In the genomic region with DNA sequence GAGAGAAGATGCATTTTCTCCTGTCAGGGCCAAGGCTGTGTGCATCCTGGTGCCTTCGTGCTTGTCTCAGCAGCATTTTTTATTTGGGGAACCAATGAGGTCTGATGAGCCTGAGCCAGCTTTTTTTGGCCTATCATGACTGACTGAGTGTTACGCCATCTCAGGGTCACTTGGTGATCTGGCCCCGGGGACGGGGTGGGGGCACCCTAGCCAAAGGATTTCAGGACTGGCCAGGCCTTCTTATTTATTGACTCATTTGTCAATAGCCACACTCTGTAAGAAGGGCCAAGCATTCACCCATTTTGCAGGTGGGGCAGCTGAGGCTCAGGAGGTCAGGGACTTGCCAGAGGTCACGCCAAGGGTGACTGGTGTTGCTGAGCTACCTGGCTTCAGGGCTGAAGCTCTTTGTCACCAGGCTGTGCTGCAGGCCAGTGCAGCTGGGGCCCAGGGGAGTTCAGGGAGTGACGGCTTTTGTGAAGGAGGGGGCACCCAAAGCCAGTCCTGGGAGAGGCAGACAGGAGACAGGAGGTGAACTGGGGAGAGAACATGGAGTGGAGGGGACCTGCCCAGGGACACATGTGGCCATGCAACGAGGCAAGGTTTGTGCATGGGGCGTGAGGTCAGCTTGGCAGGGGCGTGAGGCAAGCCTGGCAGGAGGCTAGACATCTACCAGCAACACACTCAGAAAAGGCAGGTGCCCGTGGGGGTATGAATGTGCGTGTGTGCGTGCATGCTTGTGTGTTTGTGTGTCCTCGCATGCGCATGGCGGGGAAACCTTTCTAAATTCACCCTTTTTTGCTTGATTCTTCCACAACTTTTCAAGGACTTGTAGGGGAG, we compare ENCODE assay signal across 2 cellular contexts.
A peak's percentile ranks its signal among the peaks of the same experiment; 100 is the strongest.
TF ChIP-seq lines count a peak whose summit lies in the region.

No MANE protein-coding gene starts in this region.

TF ChIP-seq in GM23338, 12 proteins besides CTCF, POLR2A, EP300 and RAD21 (continues in another document):
- TF ChIP-seq ZNF114 (CRISPR knock-in tag; IDR thresholded peaks at IDR 0.05), result no peak
- no peak for TF ChIP-seq ZNF462 (CRISPR knock-in tag; IDR thresholded peaks at IDR 0.05)
- no peak for TF ChIP-seq CREB1 (CRISPR knock-in tag; IDR thresholded peaks at IDR 0.05; ENCODE audit: low read depth)
- TF ChIP-seq NANOG (IDR thresholded peaks at IDR 0.05; ENCODE audit: borderline replicate concordance), result no peak
- TF ChIP-seq ZNF331 (CRISPR knock-in tag; IDR thresholded peaks at IDR 0.05; ENCODE audit: low read depth), result no peak
- TF ChIP-seq, protein P1, sequence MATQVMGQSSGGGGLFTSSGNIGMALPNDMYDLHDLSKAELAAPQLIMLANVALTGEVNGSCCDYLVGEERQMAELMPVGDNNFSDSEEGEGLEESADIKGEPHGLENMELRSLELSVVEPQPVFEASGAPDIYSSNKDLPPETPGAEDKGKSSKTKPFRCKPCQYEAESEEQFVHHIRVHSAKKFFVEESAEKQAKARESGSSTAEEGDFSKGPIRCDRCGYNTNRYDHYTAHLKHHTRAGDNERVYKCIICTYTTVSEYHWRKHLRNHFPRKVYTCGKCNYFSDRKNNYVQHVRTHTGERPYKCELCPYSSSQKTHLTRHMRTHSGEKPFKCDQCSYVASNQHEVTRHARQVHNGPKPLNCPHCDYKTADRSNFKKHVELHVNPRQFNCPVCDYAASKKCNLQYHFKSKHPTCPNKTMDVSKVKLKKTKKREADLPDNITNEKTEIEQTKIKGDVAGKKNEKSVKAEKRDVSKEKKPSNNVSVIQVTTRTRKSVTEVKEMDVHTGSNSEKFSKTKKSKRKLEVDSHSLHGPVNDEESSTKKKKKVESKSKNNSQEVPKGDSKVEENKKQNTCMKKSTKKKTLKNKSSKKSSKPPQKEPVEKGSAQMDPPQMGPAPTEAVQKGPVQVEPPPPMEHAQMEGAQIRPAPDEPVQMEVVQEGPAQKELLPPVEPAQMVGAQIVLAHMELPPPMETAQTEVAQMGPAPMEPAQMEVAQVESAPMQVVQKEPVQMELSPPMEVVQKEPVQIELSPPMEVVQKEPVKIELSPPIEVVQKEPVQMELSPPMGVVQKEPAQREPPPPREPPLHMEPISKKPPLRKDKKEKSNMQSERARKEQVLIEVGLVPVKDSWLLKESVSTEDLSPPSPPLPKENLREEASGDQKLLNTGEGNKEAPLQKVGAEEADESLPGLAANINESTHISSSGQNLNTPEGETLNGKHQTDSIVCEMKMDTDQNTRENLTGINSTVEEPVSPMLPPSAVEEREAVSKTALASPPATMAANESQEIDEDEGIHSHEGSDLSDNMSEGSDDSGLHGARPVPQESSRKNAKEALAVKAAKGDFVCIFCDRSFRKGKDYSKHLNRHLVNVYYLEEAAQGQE (IDR thresholded peaks at IDR 0.05; ENCODE audit: unreplicated experiment), result no peak
- TF ChIP-seq POLR2AphosphoS5 (IDR thresholded peaks at IDR 0.05; ENCODE audit: low read depth), result no peak
- no peak for TF ChIP-seq EZH2phosphoT487 (IDR thresholded peaks at IDR 0.05; ENCODE audit: unreplicated experiment)
- no peak for TF ChIP-seq EZH2 (IDR thresholded peaks at IDR 0.05; ENCODE audit: low read depth, unreplicated experiment)

TF ChIP-seq in HepG2, 621 proteins besides CTCF, POLR2A, EP300 and RAD21:
- TF ChIP-seq BORCS8-MEF2B (CRISPR knock-in tag; IDR thresholded peaks at IDR 0.05) (no peak), ZNF225 (CRISPR knock-in tag; IDR thresholded peaks at IDR 0.05) (0 out of 2 replicates have a peak, but pooled peaks have one; percentile 45), KIAA2018 (CRISPR knock-in tag; IDR thresholded peaks at IDR 0.05; ENCODE audit: borderline replicate concordance) (no peak), ZNF629 (CRISPR knock-in tag; conservative IDR thresholded peaks at IDR 0.05) (peak; percentile 95), CEBPB (IDR thresholded peaks at IDR 0.05; ENCODE audit: borderline replicate concordance, low read depth, low read length) (peak; percentile 18; the same call in 1 of the 2 replicates), ZNF768 (CRISPR knock-in tag; IDR thresholded peaks at IDR 0.05) (0 out of 2 replicates have a peak, but pooled peaks have one; percentile 19), NR2F6 (IDR thresholded peaks at IDR 0.05) (peak; percentile 28; the same call in 1 of the 2 replicates), NR2F6 (CRISPR knock-in tag; IDR thresholded peaks at IDR 0.05) (0 out of 2 replicates have a peak, but pooled peaks have one; percentile 11), EEA1 (CRISPR knock-in tag; IDR thresholded peaks at IDR 0.05; ENCODE audit: borderline replicate concordance) (0 out of 2 replicates have a peak, but pooled peaks have one; percentile 57), ZMYM3 (CRISPR knock-in tag; IDR thresholded peaks at IDR 0.05) (peak; percentile 82), TCF7 (IDR thresholded peaks at IDR 0.05; ENCODE audit: low read depth) (no peak)
